35 cellular contexts compared by ENCODE assay signal in the genomic region with DNA sequence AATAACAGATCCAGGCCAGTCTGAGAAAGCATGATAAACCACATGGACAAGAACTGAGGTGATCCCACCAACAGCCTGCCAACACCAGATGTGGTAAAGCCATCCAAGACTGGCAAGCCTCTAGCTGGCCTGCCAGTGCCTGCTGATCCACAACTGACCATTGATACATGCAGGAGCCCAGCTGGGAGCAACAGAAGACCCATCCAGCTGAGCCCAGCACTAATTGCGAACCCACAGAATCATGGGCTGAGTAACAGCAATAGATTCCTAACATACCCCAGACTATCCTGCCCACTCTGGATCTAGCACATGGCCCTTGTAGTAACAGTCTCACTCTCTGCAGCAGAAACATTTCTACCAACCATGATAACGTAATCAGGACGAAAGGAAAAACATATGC.
"Had no signal": no experiment of that assay in that cellular context is flagged by ENCODE, and none has a peak within 500 bp of the region (broad histone marks: within the 10 kb centered on the region; RNA-seq: fewer than 3 reads in every experiment).

No MANE protein-coding gene starts in this region.

- H3K9me3 Mint-ChIP-seq: activated naive CD4-positive, alpha-beta T cell treated with anti-CD3 and anti-CD28 coated beads for 36 hours; activated naive CD4-positive, alpha-beta T cell treated with anti-CD3 and anti-CD28 coated beads, Interleukin-2, amount 50 U/mL, for 72 hours; activated T-cell treated with anti-CD3 and anti-CD28 coated beads, Interleukin-2, amount 50 U/mL, for 24 hours; central memory CD8-positive, alpha-beta T cell; T-helper 1 cell treated with Interleukin-12 subunit alpha and Interleukin-12 subunit beta and Interleukin-4 antibody, amounts not matched to agents 30 μg/mL and 1 μg/mL, for 36 hours; T-helper 2 cell treated with Interferon-gamma antibody and Interleukin-4, amounts not matched to agents 5 μg/mL and 100 μg/mL, for 36 hours had no signal

- DNase-seq: activated CD4-positive, alpha-beta T cell treated with anti-CD3 and anti-CD28 coated beads for 36 hours; activated CD4-positive, alpha-beta T cell treated with anti-CD3 and anti-CD28 coated beads, Interleukin-2, amount 10 ng/mL, durations not matched to agents 7 days and 5 days; activated CD4-positive, alpha-beta T cell treated with anti-CD3 and anti-CD28 coated beads, Interleukin-2, amount 50 U/mL, for 48 hours; activated CD8-positive, alpha-beta T cell treated with anti-CD3 and anti-CD28 coated beads, Interleukin-2, amount 10 ng/mL, durations not matched to agents 7 days and 5 days; activated gamma-delta T cell; activated naive CD4-positive, alpha-beta T cell treated with anti-CD3 and anti-CD28 coated beads for 36 hours; activated T-cell treated with anti-CD3 and anti-CD28 coated beads, Interleukin-2, amount 50 U/mL, for 24 hours; adrenal gland; brain microvascular endothelial cell; NCI-H1105; NCI-H1417 treated with DMSO at 0.1 percent for 48 hours; NCI-H187 treated with DMSO at 0.1 percent for 48 hours; NCI-H2081; NCI-H2171 treated with DMSO at 0.1 percent for 48 hours; NCI-H2227 treated with DMSO at 0.1 percent for 48 hours; NCI-H446 treated with DMSO at 0.1 percent for 48 hours; NCI-H524; NCI-H69; NCI-H82; PC-3; Peyer's patch; RPMI8226; SHP77 treated with DMSO at 0.1 percent for 48 hours; SK-N-SH had no signal

- H3K9me3 ChIP-seq: adrenal gland, Peyer's patch, SJSA1, SK-N-SH had no signal

- H3K27me3 ChIP-seq: adrenal gland, brain microvascular endothelial cell, cardiac muscle cell, Peyer's patch, SJSA1 had no signal

- H3K4me3 Mint-ChIP-seq: activated CD4-positive, alpha-beta T cell treated with anti-CD3 and anti-CD28 coated beads for 36 hours; activated CD4-positive, alpha-beta T cell treated with anti-CD3 and anti-CD28 coated beads, Interleukin-2, amount 10 ng/mL, durations not matched to agents 7 days and 5 days; activated CD8-positive, alpha-beta T cell treated with anti-CD3 and anti-CD28 coated beads, Interleukin-2, amount 10 ng/mL, durations not matched to agents 7 days and 5 days; activated naive CD4-positive, alpha-beta T cell treated with anti-CD3 and anti-CD28 coated beads for 36 hours; activated T-cell treated with anti-CD3 and anti-CD28 coated beads, Interleukin-2, amount 50 U/mL, for 24 hours; central memory CD8-positive, alpha-beta T cell; T-helper 1 cell treated with Interleukin-12 subunit alpha and Interleukin-12 subunit beta and Interleukin-4 antibody, amounts not matched to agents 30 μg/mL and 1 μg/mL, for 36 hours; T-helper 2 cell treated with Interferon-gamma antibody and Interleukin-4, amounts not matched to agents 5 μg/mL and 100 μg/mL, for 36 hours; WTC11 had no signal

- H3K4me2 ChIP-seq: KMS-11, SK-N-SH had no signal

- H3K27ac Mint-ChIP-seq: activated CD4-positive, alpha-beta T cell treated with anti-CD3 and anti-CD28 coated beads for 36 hours; activated CD4-positive, alpha-beta T cell treated with anti-CD3 and anti-CD28 coated beads, Interleukin-2, amount 10 ng/mL, durations not matched to agents 7 days and 5 days; activated CD8-positive, alpha-beta T cell treated with anti-CD3 and anti-CD28 coated beads, Interleukin-2, amount 10 ng/mL, durations not matched to agents 7 days and 5 days; activated naive CD4-positive, alpha-beta T cell treated with anti-CD3 and anti-CD28 coated beads for 36 hours; activated naive CD4-positive, alpha-beta T cell treated with anti-CD3 and anti-CD28 coated beads, Interleukin-2, amount 50 U/mL, for 72 hours; activated T-cell treated with anti-CD3 and anti-CD28 coated beads, Interleukin-2, amount 50 U/mL, for 24 hours; activated T-helper 2 cell treated with anti-CD3 and anti-CD28 coated beads, Interferon-gamma antibody, Interleukin-2, Interleukin-4, amounts not matched to agents 10 μg/mL and 5 μg/mL and 100 μg/mL, durations not matched to agents 14 hours and 24 hours and 36 hours; T-helper 1 cell treated with Interleukin-12 subunit alpha and Interleukin-12 subunit beta and Interleukin-4 antibody, amounts not matched to agents 30 μg/mL and 1 μg/mL, for 36 hours; T-helper 2 cell treated with Interferon-gamma antibody and Interleukin-4, amounts not matched to agents 5 μg/mL and 100 μg/mL, for 36 hours; WTC11 had no signal

- H3K27ac ChIP-seq: adrenal gland, brain microvascular endothelial cell, cardiac muscle cell, KMS-11, Peyer's patch, SJSA1 had no signal

- H3K36me3 Mint-ChIP-seq: activated naive CD4-positive, alpha-beta T cell treated with anti-CD3 and anti-CD28 coated beads, Interleukin-2, amount 50 U/mL, for 72 hours; WTC11 had no signal

- H3K9ac ChIP-seq: KMS-11, SK-N-SH had no signal

- H3K4me3 ChIP-seq: adrenal gland, cardiac muscle cell, Peyer's patch, SJSA1 had no signal

- H3K4me1 Mint-ChIP-seq: activated CD4-positive, alpha-beta T cell treated with anti-CD3 and anti-CD28 coated beads for 36 hours; central memory CD8-positive, alpha-beta T cell; WTC11 had no signal

- FAIRE-seq: TTC549 had no signal

- H3K36me3 ChIP-seq: adrenal gland, cardiac muscle cell had no signal

- ATAC-seq: activated CD4-positive, alpha-beta T cell treated with anti-CD3 and anti-CD28 coated beads for 36 hours; activated CD4-positive, CD25-positive, alpha-beta regulatory T cell treated with anti-CD3 and anti-CD28 coated beads, Interleukin-2, amount 50 U/mL, for 24 hours; activated CD8-positive, alpha-beta T cell treated with anti-CD3 and anti-CD28 coated beads, Interleukin-2, amount 10 ng/mL, durations not matched to agents 7 days and 5 days; activated naive CD4-positive, alpha-beta T cell treated with anti-CD3 and anti-CD28 coated beads, Interleukin-2, amount 50 U/mL, for 72 hours; PC-3; WTC11 had no signal
